Comparison of ENCODE assay signal across 8 cellular contexts in the genomic region with DNA sequence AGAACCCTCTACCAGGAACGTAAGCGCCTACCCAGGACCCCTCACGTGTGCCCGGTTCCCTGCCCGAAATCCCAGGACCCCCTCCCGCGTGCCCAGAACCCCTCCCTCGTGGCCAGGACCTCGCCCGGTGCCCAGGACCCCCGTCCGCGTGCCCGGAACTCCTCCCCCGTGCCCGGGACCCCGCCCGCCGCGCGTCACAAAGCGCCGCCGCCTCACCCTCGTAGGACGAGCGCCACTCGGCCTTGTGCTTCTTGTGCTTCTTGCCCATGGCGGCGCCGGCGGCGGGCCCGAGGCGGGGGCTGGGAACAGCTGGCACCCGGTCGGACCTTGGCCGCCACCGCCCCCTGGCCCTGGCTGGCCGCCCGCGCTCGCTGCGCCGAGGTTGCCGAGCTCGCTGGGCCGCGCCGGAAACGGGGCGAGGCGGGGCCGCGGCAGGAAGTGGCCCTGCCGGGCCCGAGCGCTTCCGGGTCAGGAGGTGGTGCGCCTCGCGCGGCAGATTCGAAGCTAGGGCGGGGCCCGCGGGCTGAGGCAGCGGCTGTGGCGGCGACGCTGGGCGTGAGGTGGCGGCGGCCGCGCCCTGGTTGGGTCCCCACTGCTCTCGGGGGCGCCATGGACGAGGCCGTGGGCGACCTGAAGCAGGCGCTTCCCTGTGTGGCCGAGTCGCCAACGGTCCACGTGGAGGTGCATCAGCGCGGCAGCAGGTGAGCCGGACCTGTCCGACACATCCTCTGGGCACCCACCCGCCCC. TPM values are rescaled to one million over a fixed set of nuclear protein-coding genes. Genes with fewer than 3 reads are reported as not detected.
DNase-seq lines count a peak whose midpoint lies in the region; ATAC-seq and TF ChIP-seq lines count a peak whose summit lies in the region.

Gene BRD9, minus strand, starts transcription at position 412 of the 747 bp plus-strand sequence. Its CDS starts 144 bp downstream, at position 268.
A gene with protein sequence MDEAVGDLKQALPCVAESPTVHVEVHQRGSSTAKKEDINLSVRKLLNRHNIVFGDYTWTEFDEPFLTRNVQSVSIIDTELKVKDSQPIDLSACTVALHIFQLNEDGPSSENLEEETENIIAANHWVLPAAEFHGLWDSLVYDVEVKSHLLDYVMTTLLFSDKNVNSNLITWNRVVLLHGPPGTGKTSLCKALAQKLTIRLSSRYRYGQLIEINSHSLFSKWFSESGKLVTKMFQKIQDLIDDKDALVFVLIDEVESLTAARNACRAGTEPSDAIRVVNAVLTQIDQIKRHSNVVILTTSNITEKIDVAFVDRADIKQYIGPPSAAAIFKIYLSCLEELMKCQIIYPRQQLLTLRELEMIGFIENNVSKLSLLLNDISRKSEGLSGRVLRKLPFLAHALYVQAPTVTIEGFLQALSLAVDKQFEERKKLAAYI (plus strand): TSS at position 495 of the 747 bp plus-strand sequence. CDS start 115 bp downstream, at position 610.

- peak; percentile 15 to 43 for TF ChIP-seq POLR2A in Peyer's patch (IDR thresholded peaks at IDR 0.05)

- peaks cover 9% of the 10 kb centered on the region; the same call in 1 of the 2 replicates for H3K4me1 ChIP-seq in HUES48 (ENCODE audit: control insufficient read depth, insufficient read depth, low read length)
- peaks cover 0 to 21% (median 13%) of the 10 kb centered on the region in 4 donors for H3K4me1 ChIP-seq in Peyer's patch

- H3K27ac ChIP-seq in HUES48 (ENCODE audit: low read depth, low read length) (peak within 1 kb of the TSS; percentile 91), Peyer's patch (peak within 1 kb of the TSS; percentile 87 to 95 (median 90))

- H3K9me3 ChIP-seq in HUES48 (ENCODE audit: control insufficient read depth, insufficient read depth, low read length) (no peaks in the 10 kb centered on the region), Peyer's patch (no peaks in the 10 kb centered on the region)

- peaks cover 12% of the 10 kb centered on the region for H3K36me3 Mint-ChIP-seq in natural killer cell treated with Interleukin-12 subunit alpha and Interleukin-12 subunit beta and Interleukin-15 and Interleukin-18, amount 100 ng/mL, for 72 hours

- TF ChIP-seq CTCF in Peyer's patch (IDR thresholded peaks at IDR 0.05) = peak in 3 of 6 experiments; percentile 2 to 33 (median 13)

- DNase-seq in DMS153 treated with DMSO at 0.1 percent for 48 hours (lab: John Stamatoyannopoulos, UW; ENCODE audit: unreplicated experiment) (peak; percentile 80), Peyer's patch (peak; percentile 71 to 96 (median 91)), fibroblast of peridontal ligament (ENCODE audit: extremely low read depth) (peak; percentile 56)
- DNase-seq in activated T-helper 1 cell treated with anti-CD3 and anti-CD28 coated beads, Interleukin-2, amount 50 U/mL, for 16 hours (ENCODE audit: low read depth in 1 of 2, low spot score in 1 of 2) = peak; percentile 65 to 79
- DNase-seq in natural killer cell treated with Interleukin-12 subunit alpha and Interleukin-12 subunit beta and Interleukin-15 and Interleukin-18, amount 100 ng/mL, for 72 hours (ENCODE audit: low spot score) = peak; percentile 88
- DNase-seq in stimulated activated naive CD8-positive, alpha-beta T cell treated with anti-CD3 and anti-CD28 coated beads, Interleukin-15, Interleukin-2, amounts not matched to agents 100 U/mL and 50 U/mL, for 24 hours = peak; percentile 88

- H3K4me3 ChIP-seq in HUES48 (ENCODE audit: low read depth, low read length) = peak within 1 kb of the TSS; percentile 89
- peak within 1 kb of the TSS; percentile 75 to 95 (median 78) for H3K4me3 ChIP-seq in Peyer's patch

- no peaks in the 10 kb centered on the region for H3K9me3 Mint-ChIP-seq in natural killer cell treated with Interleukin-12 subunit alpha and Interleukin-12 subunit beta and Interleukin-15 and Interleukin-18, amount 100 ng/mL, for 72 hours

- H3K36me3 ChIP-seq in HUES48 (ENCODE audit: control insufficient read depth, insufficient read depth, low read length) = peaks cover 72% of the 10 kb centered on the region
- peaks cover 0 to 28% (median 0%) of the 10 kb centered on the region in 3 donors for H3K36me3 ChIP-seq in Peyer's patch

- H3K4me1 Mint-ChIP-seq in natural killer cell treated with Interleukin-12 subunit alpha and Interleukin-12 subunit beta and Interleukin-15 and Interleukin-18, amount 100 ng/mL, for 72 hours (ENCODE audit: low read depth in 2 of 2) = peaks cover 6 to 7% of the 10 kb centered on the region in 2 donors

- no peaks in the 10 kb centered on the region for H3K27me3 Mint-ChIP-seq in natural killer cell treated with Interleukin-12 subunit alpha and Interleukin-12 subunit beta and Interleukin-15 and Interleukin-18, amount 100 ng/mL, for 72 hours

- ATAC-seq in GM21423 (IDR thresholded peaks at IDR 0.05; ENCODE audit: unreplicated experiment) = peak; percentile 96
- ATAC-seq in natural killer cell treated with Interleukin-12 subunit alpha and Interleukin-12 subunit beta and Interleukin-15 and Interleukin-18, amount 100 ng/mL, for 72 hours = peak; percentile 98 to 99
- peak; percentile 98 for ATAC-seq in stimulated activated naive CD8-positive, alpha-beta T cell treated with anti-CD3 and anti-CD28 coated beads, Interleukin-15, Interleukin-2, amounts not matched to agents 100 U/mL and 50 U/mL, for 24 hours

- peak within 1 kb of the TSS; percentile 94 for H3K9ac ChIP-seq in HUES48 (ENCODE audit: low read depth, low read length)

- H3K27ac Mint-ChIP-seq in natural killer cell treated with Interleukin-12 subunit alpha and Interleukin-12 subunit beta and Interleukin-15 and Interleukin-18, amount 100 ng/mL, for 72 hours = peak within 1 kb of the TSS; percentile 70 to 73

- H3K27me3 ChIP-seq in HUES48 (ENCODE audit: control insufficient read depth, insufficient read depth, low read length) = no peaks in the 10 kb centered on the region
- no peaks in the 10 kb centered on the region for H3K27me3 ChIP-seq in Peyer's patch

- peak within 1 kb of the TSS; percentile 83 for H3K4me3 Mint-ChIP-seq in natural killer cell treated with Interleukin-12 subunit alpha and Interleukin-12 subunit beta and Interleukin-15 and Interleukin-18, amount 100 ng/mL, for 72 hours

RNA-seq across cellular contexts. Expression of gene BRD9, which starts in this region (rescaled TPM):
- 10 to 100 TPM; 36.4 to 90.8 (median 65.4) TPM for total RNA-seq in Peyer's patch
- 100 to 1,000 TPM in 1 of 2 donors, 10 to 100 TPM in 1; 52.7 to 136 TPM for total RNA-seq in natural killer cell treated with Interleukin-12 subunit alpha and Interleukin-12 subunit beta and Interleukin-15 and Interleukin-18, amount 100 ng/mL, for 72 hours

RNA-seq across cellular contexts. Expression of the second gene that starts in this region (rescaled TPM):
- 1 to 10 TPM; 1.2 to 8.3 (median 3.5) TPM for total RNA-seq in Peyer's patch
- total RNA-seq in natural killer cell treated with Interleukin-12 subunit alpha and Interleukin-12 subunit beta and Interleukin-15 and Interleukin-18, amount 100 ng/mL, for 72 hours = 10 to 100 TPM; 17.6 to 30.9 TPM

Comparison
In these comparisons a context has a peak if more than half of its experiments do, and no peak if none do; other contexts are left out.
1. Peak in every context shown above with its lines: DNase-seq, ATAC-seq, H3K4me3 ChIP-seq and H3K27ac ChIP-seq.